Comparison of ENCODE assay signal across 7 cellular contexts in genomic region chr4:132346016-132346415, GRCh38.
"Had no signal": no experiment of that assay in that cellular context is flagged by ENCODE, and none has a peak within 500 bp of the region (broad histone marks: within the 10 kb centered on the region; RNA-seq: fewer than 3 reads in every experiment).

No MANE protein-coding gene starts in this region.

- H3K4me3 ChIP-seq: HAP-1 had no signal

- DNase-seq: GOT3, H7, HFFc6, IMR-90, KBM-7 had no signal

- H3K27ac ChIP-seq: HL-60 had no signal

- H3K9me3 ChIP-seq: HAP-1 had no signal

- H3K4me1 ChIP-seq: HAP-1 had no signal

- H3K36me3 ChIP-seq: HAP-1 had no signal
